ENCODE assay signal across 1 cellular context in genomic region chr17:34820166-34820920, GRCh38.
A peak's percentile ranks its signal among the peaks of the same experiment; 100 is the strongest.
TF ChIP-seq lines count a peak whose summit lies in the region.

No MANE protein-coding gene starts in this region.

TF ChIP-seq in H1, 55 proteins besides CTCF, POLR2A, EP300 and RAD21:
- TF ChIP-seq RNF2 (IDR thresholded peaks at IDR 0.05; ENCODE audit: borderline replicate concordance, low read depth, low read length, missing control alignments, poor library complexity, severe bottlenecking) (no peak), KDM1A (IDR thresholded peaks at IDR 0.05; ENCODE audit: borderline replicate concordance, low read length) (0 out of 2 replicates have a peak, but pooled peaks have one; percentile 39)
